ENCODE assay signal across 32 cellular contexts in genomic region chr7:9307131-9307530, GRCh38.
DNase-seq lines count a peak whose midpoint lies in the region; ATAC-seq and TF ChIP-seq lines count a peak whose summit lies in the region.
"Had no signal": no experiment of that assay in that cellular context is flagged by ENCODE, and none has a peak within 500 bp of the region (broad histone marks: within the 10 kb centered on the region; RNA-seq: fewer than 3 reads in every experiment).

No MANE protein-coding gene starts in this region.

- POLR2A ChIA-PET in PC-3 (lab: Charles Lee; ENCODE audit: unreplicated experiment): no interaction called here

- no peaks in the 10 kb centered on the region for H3K36me3 ChIP-seq in PC-3 (ENCODE audit: low read depth, low read length)
- no peaks in the 10 kb centered on the region for H3K36me3 ChIP-seq in WERI-Rb-1
- H3K36me3 ChIP-seq: BE2C, brain microvascular endothelial cell, ovary, thyroid gland had no signal

- no peaks in the 10 kb centered on the region for H3K27me3 Mint-ChIP-seq in activated naive CD4-positive, alpha-beta T cell treated with anti-CD3 and anti-CD28 coated beads for 36 hours (ENCODE audit: low read depth)
- H3K27me3 Mint-ChIP-seq: activated CD8-positive, alpha-beta T cell treated with anti-CD3 and anti-CD28 coated beads for 36 hours; CD8-positive, alpha-beta memory T cell; natural killer cell treated with Interleukin-12 subunit alpha and Interleukin-12 subunit beta and Interleukin-15 and Interleukin-18, amount 100 ng/mL, for 72 hours; stimulated activated naive CD8-positive, alpha-beta T cell treated with anti-CD3 and anti-CD28 coated beads, Interleukin-15, amount 100 ng/mL, for 72 hours had no signal

- H3K27ac Mint-ChIP-seq in activated naive CD4-positive, alpha-beta T cell treated with anti-CD3 and anti-CD28 coated beads for 36 hours: no peak overlapping the region
- H3K27ac Mint-ChIP-seq: activated CD8-positive, alpha-beta T cell treated with anti-CD3 and anti-CD28 coated beads for 36 hours; natural killer cell treated with Interleukin-12 subunit alpha and Interleukin-12 subunit beta and Interleukin-15 and Interleukin-18, amount 100 ng/mL, for 72 hours; stimulated activated naive CD8-positive, alpha-beta T cell treated with anti-CD3 and anti-CD28 coated beads, Interleukin-15, amount 100 ng/mL, for 72 hours had no signal

- no peaks in the 10 kb centered on the region for H3F3A ChIP-seq in PC-3 (ENCODE audit: low read length, unreplicated experiment)

- peak; percentile 1 for DNase-seq in SIG-M5 treated with dmso at 0.1 percent for 504 hours (lab: John Stamatoyannopoulos, UW; ENCODE audit: unreplicated experiment)
- no peak for DNase-seq in SIG-M5 (lab: John Stamatoyannopoulos, UW)
- DNase-seq in PC-3: no peak
- DNase-seq in choroid plexus epithelial cell (ENCODE audit: low read depth): peak; percentile 4
- DNase-seq in activated naive CD4-positive, alpha-beta T cell treated with anti-CD3 and anti-CD28 coated beads for 36 hours: no peak
- DNase-seq in WERI-Rb-1: no peak
- no peak for DNase-seq in NCI-H146 (lab: John Stamatoyannopoulos, UW)
- DNase-seq in NCI-H446 treated with DMSO at 0.1 percent for 48 hours (lab: John Stamatoyannopoulos, UW): no peak
- DNase-seq: ACHN; activated CD8-positive, alpha-beta T cell treated with anti-CD3 and anti-CD28 coated beads for 36 hours; activated effector memory CD4-positive, alpha-beta T cell treated with anti-CD3 and anti-CD28 coated beads, Interleukin-2, amount 50 U/mL, for 16 hours; BE2C; brain microvascular endothelial cell; CD8-positive, alpha-beta memory T cell; DMS79 treated with DMSO at 0.1 percent for 48 hours; GF-D8; glutamatergic neuron; H7; IMR-90; islet precursor cell; mucosa of descending colon; NCI-H1092 treated with DMSO at 0.1 percent for 48 hours; NCI-H187 treated with DMSO at 0.1 percent for 48 hours; NCI-H2227 treated with DMSO at 0.1 percent for 48 hours; ovary; retina; small intestine; stimulated activated CD4-positive, alpha-beta T cell treated with anti-CD3 and anti-CD28 coated beads, Interleukin-1b, Interleukin-23, amount 100 ng/mL, for 48 hours; stimulated activated CD8-positive, alpha-beta memory T cell treated with anti-CD3 and anti-CD28 coated beads, Interleukin-4, amount 100 ng/mL, for 48 hours; stimulated activated naive CD8-positive, alpha-beta T cell treated with anti-CD3 and anti-CD28 coated beads, Interleukin-15, amount 100 ng/mL, for 72 hours; thyroid gland had no signal

- TF ChIP-seq CTCF in PC-3 (conservative IDR thresholded peaks at IDR 0.05; ENCODE audit: low read depth, low read length): no peak
- TF ChIP-seq CTCF in choroid plexus epithelial cell (conservative IDR thresholded peaks at IDR 0.05; ENCODE audit: low read depth, low read length): no peak
- no peak for TF ChIP-seq CTCF in WERI-Rb-1 (IDR thresholded peaks at IDR 0.05; ENCODE audit: low read depth, low read length)

- H3K9me2 ChIP-seq in PC-3 (replicated peaks; ENCODE audit: low read length): no peaks in the 10 kb centered on the region

- H3K9me3 Mint-ChIP-seq in activated naive CD4-positive, alpha-beta T cell treated with anti-CD3 and anti-CD28 coated beads for 36 hours: peaks cover 3% of the 10 kb centered on the region
- H3K9me3 Mint-ChIP-seq: stimulated activated naive CD8-positive, alpha-beta T cell treated with anti-CD3 and anti-CD28 coated beads, Interleukin-15, amount 100 ng/mL, for 72 hours had no signal

- H3K4me1 ChIP-seq in PC-3 (ENCODE audit: insufficient read depth, low read length): no peaks in the 10 kb centered on the region
- H3K4me1 ChIP-seq: BE2C, thyroid gland had no signal

- CTCF ChIA-PET in PC-3 (lab: Charles Lee): no interaction called here
- CTCF ChIA-PET in activated naive CD4-positive, alpha-beta T cell treated with anti-CD3 and anti-CD28 coated beads for 36 hours (lab: Charles Lee): interaction anchor here (0.7 kb wide), 1 partner anchor 14 kb away, joined by 3 read pairs; no protein-coding TSS in a partner anchor

- no peaks in the 10 kb centered on the region for H3K79me2 ChIP-seq in PC-3 (ENCODE audit: low read length)

- intact Hi-C loops in PC-3 (cut with micrococcal nuclease): no loop called here
- intact Hi-C loops in activated naive CD4-positive, alpha-beta T cell treated with anti-CD3 and anti-CD28 coated beads for 36 hours (cut with micrococcal nuclease): no loop called here

- H4K20me1 ChIP-seq in PC-3 (ENCODE audit: low read length): no peaks in the 10 kb centered on the region

- H3K27me3 ChIP-seq in PC-3 (ENCODE audit: low read length): no peaks in the 10 kb centered on the region
- H3K27me3 ChIP-seq in WERI-Rb-1 (ENCODE audit: insufficient read depth, low read depth, severe bottlenecking): no peaks in the 10 kb centered on the region
- H3K27me3 ChIP-seq: BE2C, brain microvascular endothelial cell, ovary, thyroid gland had no signal

- H3K4me3 Mint-ChIP-seq in activated naive CD4-positive, alpha-beta T cell treated with anti-CD3 and anti-CD28 coated beads for 36 hours: no peak overlapping the region
- H3K4me3 Mint-ChIP-seq: activated CD8-positive, alpha-beta T cell treated with anti-CD3 and anti-CD28 coated beads for 36 hours; CD8-positive, alpha-beta memory T cell; natural killer cell treated with Interleukin-12 subunit alpha and Interleukin-12 subunit beta and Interleukin-15 and Interleukin-18, amount 100 ng/mL, for 72 hours; stimulated activated naive CD8-positive, alpha-beta T cell treated with anti-CD3 and anti-CD28 coated beads, Interleukin-15, amount 100 ng/mL, for 72 hours had no signal

- no peak overlapping the region for H3K27ac ChIP-seq in PC-3 (ENCODE audit: low read length)
- no peak overlapping the region for H3K27ac ChIP-seq in WERI-Rb-1
- H3K27ac ChIP-seq: brain microvascular endothelial cell, ovary, thyroid gland had no signal

- ATAC-seq in PC-3: peak; percentile 76
- ATAC-seq: activated CD8-positive, alpha-beta T cell treated with anti-CD3 and anti-CD28 coated beads for 36 hours; mucosa of descending colon; natural killer cell treated with Interleukin-12 subunit alpha and Interleukin-12 subunit beta and Interleukin-15 and Interleukin-18, amount 100 ng/mL, for 72 hours; stimulated activated naive CD8-positive, alpha-beta T cell treated with anti-CD3 and anti-CD28 coated beads, Interleukin-15, amount 100 ng/mL, for 72 hours had no signal

- no peak overlapping the region for H3K4me3 ChIP-seq in PC-3 (ENCODE audit: low read length)
- no peak overlapping the region for H3K4me3 ChIP-seq in choroid plexus epithelial cell (ENCODE audit: low read depth, low read length)
- no peak overlapping the region for H3K4me3 ChIP-seq in WERI-Rb-1 (ENCODE audit: low read depth, low read length)
- H3K4me3 ChIP-seq: mucosa of descending colon, ovary, thyroid gland had no signal

- H3K9ac ChIP-seq in PC-3 (ENCODE audit: low read length): no peak overlapping the region

- H3K4me2 ChIP-seq in PC-3 (ENCODE audit: low read length): no peak overlapping the region

- H3K9me3 ChIP-seq in PC-3 (ENCODE audit: low read length): no peaks in the 10 kb centered on the region
- H3K9me3 ChIP-seq in WERI-Rb-1 (ENCODE audit: severe bottlenecking): no peaks in the 10 kb centered on the region
- H3K9me3 ChIP-seq: BE2C, ovary, thyroid gland had no signal

- no peaks in the 10 kb centered on the region for H3K4me1 Mint-ChIP-seq in activated naive CD4-positive, alpha-beta T cell treated with anti-CD3 and anti-CD28 coated beads for 36 hours (ENCODE audit: low read depth)
- H3K4me1 Mint-ChIP-seq: CD8-positive, alpha-beta memory T cell; stimulated activated naive CD8-positive, alpha-beta T cell treated with anti-CD3 and anti-CD28 coated beads, Interleukin-15, amount 100 ng/mL, for 72 hours had no signal

- no TSS peak for BruUV-seq in PC-3 (replicated peaks; lab: Mats Ljungman, UMichigan)

- H3K36me3 Mint-ChIP-seq in activated naive CD4-positive, alpha-beta T cell treated with anti-CD3 and anti-CD28 coated beads for 36 hours (ENCODE audit: low read depth): no peaks in the 10 kb centered on the region
- H3K36me3 Mint-ChIP-seq: CD8-positive, alpha-beta memory T cell; natural killer cell treated with Interleukin-12 subunit alpha and Interleukin-12 subunit beta and Interleukin-15 and Interleukin-18, amount 100 ng/mL, for 72 hours had no signal

- H2AFZ ChIP-seq in PC-3 (ENCODE audit: low read length): no peak overlapping the region

Comparison
In these comparisons a context has a peak if more than half of its experiments do, and no peak if none do; other contexts are left out.
1. DNase-seq: peak in SIG-M5 treated with dmso at 0.1 percent for 504 hours (single experiment) and choroid plexus epithelial cell (single experiment); none in SIG-M5 (single experiment), PC-3 (single experiment), activated naive CD4-positive, alpha-beta T cell treated with anti-CD3 and anti-CD28 coated beads for 36 hours (single experiment), WERI-Rb-1 (single experiment), NCI-H146 (single experiment) and NCI-H446 treated with DMSO at 0.1 percent for 48 hours (single experiment).